15 cellular contexts compared by ENCODE assay signal in the genomic region with DNA sequence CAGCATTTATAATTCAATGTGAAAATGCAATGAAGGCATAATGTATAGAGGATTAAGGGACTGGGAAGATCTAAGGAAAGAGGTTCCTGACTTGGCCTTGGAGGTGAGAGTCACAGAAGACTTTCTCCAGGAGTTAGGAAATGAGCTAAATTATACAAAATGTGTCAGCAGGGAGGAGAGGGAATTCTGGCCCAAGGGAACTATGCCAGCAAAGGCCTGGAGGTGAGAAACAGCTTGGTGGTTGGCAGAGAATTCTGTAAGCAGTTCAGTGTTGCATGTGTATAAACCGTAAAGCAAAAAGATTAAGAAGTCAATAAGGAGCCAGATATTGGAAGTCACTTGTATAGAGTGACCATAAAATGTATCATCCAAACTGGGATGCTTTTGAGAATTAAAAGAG.
DNase-seq lines count a peak whose midpoint lies in the region; ATAC-seq and TF ChIP-seq lines count a peak whose summit lies in the region.
"Had no signal": no experiment of that assay in that cellular context is flagged by ENCODE, and none has a peak within 500 bp of the region (broad histone marks: within the 10 kb centered on the region; RNA-seq: fewer than 3 reads in every experiment).

No MANE protein-coding gene starts in this region.

- no peak overlapping the region for H3K4me2 ChIP-seq in GM23338
- H3K4me2 ChIP-seq: BLaER1 treated with 17β-estradiol and CSF1 and Interleukin-3, amounts not matched to agents 10 nM and 100 nM had no signal

- H3K4me3 Mint-ChIP-seq in activated CD4-positive, alpha-beta T cell treated with anti-CD3 and anti-CD28 coated beads, Interleukin-2, amount 10 ng/mL, durations not matched to agents 24 days and 14 days: no peak overlapping the region
- H3K4me3 Mint-ChIP-seq in glutamatergic neuron (ENCODE audit: unreplicated experiment) (no peak overlapping the region), GM23338 (no peak overlapping the region)
- H3K4me3 Mint-ChIP-seq: B cell; CD8-positive, alpha-beta T cell; IgD-negative memory B cell had no signal

- H3K36me3 Mint-ChIP-seq in activated CD4-positive, alpha-beta T cell treated with anti-CD3 and anti-CD28 coated beads, Interleukin-2, amount 10 ng/mL, durations not matched to agents 24 days and 14 days (ENCODE audit: low read depth): no peaks in the 10 kb centered on the region
- H3K36me3 Mint-ChIP-seq in glutamatergic neuron (ENCODE audit: unreplicated experiment) (no peaks in the 10 kb centered on the region), GM23338 (ENCODE audit: low read depth) (no peaks in the 10 kb centered on the region)
- H3K36me3 Mint-ChIP-seq: CD8-positive, alpha-beta T cell had no signal

- H3K27me3 Mint-ChIP-seq in activated CD4-positive, alpha-beta T cell treated with anti-CD3 and anti-CD28 coated beads, Interleukin-2, amount 10 ng/mL, durations not matched to agents 24 days and 14 days: peaks cover 6% of the 10 kb centered on the region
- peaks cover 3% of the 10 kb centered on the region for H3K27me3 Mint-ChIP-seq in glutamatergic neuron (ENCODE audit: unreplicated experiment)
- no peaks in the 10 kb centered on the region for H3K27me3 Mint-ChIP-seq in GM23338 (ENCODE audit: insufficient read depth, low read depth, poor library complexity)
- H3K27me3 Mint-ChIP-seq: B cell had no signal

- no peaks in the 10 kb centered on the region for H3F3A ChIP-seq in GM23338 (replicated peaks; ENCODE audit: low read depth)

- intact Hi-C loops in activated CD4-positive, alpha-beta T cell treated with anti-CD3 and anti-CD28 coated beads, Interleukin-2, amount 10 ng/mL, durations not matched to agents 24 days and 14 days (cut with micrococcal nuclease): no loop called here

- DNase-seq in activated CD4-positive, alpha-beta T cell treated with anti-CD3 and anti-CD28 coated beads, Interleukin-2, amount 10 ng/mL, durations not matched to agents 24 days and 14 days: peak; percentile 29
- DNase-seq in activated CD4-positive, alpha-beta T cell treated with anti-CD3 and anti-CD28 coated beads, Interleukin-2, amount 50 U/mL, for 4 hours: no peak
- peak; percentile 16 for DNase-seq in NCI-H69 (lab: John Stamatoyannopoulos, UW)
- DNase-seq in glutamatergic neuron: no peak
- DNase-seq in GM23338 (ENCODE audit: low spot score): no peak
- DNase-seq in NCI-H774 (lab: John Stamatoyannopoulos, UW): no peak
- DNase-seq: Calu3; CD8-positive, alpha-beta T cell; GDM1; GM23248; HCEC 1CT had no signal

- no peak overlapping the region for H3K27ac Mint-ChIP-seq in activated CD4-positive, alpha-beta T cell treated with anti-CD3 and anti-CD28 coated beads, Interleukin-2, amount 10 ng/mL, durations not matched to agents 24 days and 14 days
- H3K27ac Mint-ChIP-seq in glutamatergic neuron (ENCODE audit: unreplicated experiment) (peak overlapping the region; percentile 3), GM23338 (no peak overlapping the region)
- H3K27ac Mint-ChIP-seq: B cell; CD8-positive, alpha-beta T cell; IgD-negative memory B cell had no signal

- H3K9me2 ChIP-seq in GM23338 (ENCODE audit: insufficient read depth): 0 out of 2 replicates have a peak, but pooled peaks cover 4% of the 10 kb centered on the region

- H3K27ac ChIP-seq in GM23338 (ENCODE audit: low read depth): no peak overlapping the region
- H3K27ac ChIP-seq: BLaER1 treated with 17β-estradiol and CSF1 and Interleukin-3, amounts not matched to agents 10 nM and 100 nM; GM23248 had no signal

- TF ChIP-seq CTCF in glutamatergic neuron (IDR thresholded peaks at IDR 0.05; ENCODE audit: partially characterized antibody, unreplicated experiment) (no peak), GM23338 (conservative IDR thresholded peaks at IDR 0.05; ENCODE audit: low read depth in 2 of 2) (no peak)

- no peak overlapping the region for H2AFZ ChIP-seq in GM23338
- H2AFZ ChIP-seq: GM23248 had no signal

- H3K4me1 Mint-ChIP-seq in activated CD4-positive, alpha-beta T cell treated with anti-CD3 and anti-CD28 coated beads, Interleukin-2, amount 10 ng/mL, durations not matched to agents 24 days and 14 days: peaks cover 2% of the 10 kb centered on the region
- H3K4me1 Mint-ChIP-seq in glutamatergic neuron (ENCODE audit: low read depth, unreplicated experiment): peaks cover 16% of the 10 kb centered on the region
- H3K4me1 Mint-ChIP-seq in GM23338: peaks cover 29% of the 10 kb centered on the region
- H3K4me1 Mint-ChIP-seq: IgD-negative memory B cell had no signal

- H3K4me3 ChIP-seq in GM23338: no peak overlapping the region
- H3K4me3 ChIP-seq: BLaER1 treated with 17β-estradiol and CSF1 and Interleukin-3, amounts not matched to agents 10 nM and 100 nM; GM23248 had no signal

- no peaks in the 10 kb centered on the region for H3K27me3 ChIP-seq in GM23338 (ENCODE audit: insufficient read depth)
- H3K27me3 ChIP-seq: BLaER1 treated with 17β-estradiol and CSF1 and Interleukin-3, amounts not matched to agents 10 nM and 100 nM had no signal

- H3K9me3 Mint-ChIP-seq in activated CD4-positive, alpha-beta T cell treated with anti-CD3 and anti-CD28 coated beads, Interleukin-2, amount 10 ng/mL, durations not matched to agents 24 days and 14 days: peaks cover 5% of the 10 kb centered on the region
- H3K9me3 Mint-ChIP-seq in glutamatergic neuron (ENCODE audit: unreplicated experiment) (peaks cover 3% of the 10 kb centered on the region), GM23338 (no peaks in the 10 kb centered on the region)
- H3K9me3 Mint-ChIP-seq: CD8-positive, alpha-beta T cell; IgD-negative memory B cell had no signal

- no peak for ATAC-seq in GM23338
- ATAC-seq: CD8-positive, alpha-beta T cell; HepG2 had no signal

- H3K79me2 ChIP-seq in GM23338 (replicated peaks; ENCODE audit: insufficient read depth): no peaks in the 10 kb centered on the region

- no peaks in the 10 kb centered on the region for H3K36me3 ChIP-seq in GM23338 (ENCODE audit: insufficient read depth)
- H3K36me3 ChIP-seq: BLaER1 treated with 17β-estradiol and CSF1 and Interleukin-3, amounts not matched to agents 10 nM and 100 nM had no signal

- H3K4me1 ChIP-seq in GM23338 (ENCODE audit: insufficient read depth): peaks cover 15% of the 10 kb centered on the region

- no peaks in the 10 kb centered on the region for H4K20me1 ChIP-seq in GM23338 (replicated peaks; ENCODE audit: insufficient read depth)
- H4K20me1 ChIP-seq: BLaER1 treated with 17β-estradiol and CSF1 and Interleukin-3, amounts not matched to agents 10 nM and 100 nM had no signal

TF ChIP-seq in GM23338, 12 proteins besides CTCF, POLR2A, EP300 and RAD21:
- TF ChIP-seq NANOG (IDR thresholded peaks at IDR 0.05; ENCODE audit: borderline replicate concordance) (no peak), ZNF114 (CRISPR knock-in tag; IDR thresholded peaks at IDR 0.05) (no peak), JUNB (IDR thresholded peaks at IDR 0.05; ENCODE audit: unreplicated experiment) (no peak), CREB1 (CRISPR knock-in tag; IDR thresholded peaks at IDR 0.05; ENCODE audit: low read depth) (no peak)

Comparison
In these comparisons a context has a peak if more than half of its experiments do, and no peak if none do; other contexts are left out.
1. DNase-seq: peak in activated CD4-positive, alpha-beta T cell treated with anti-CD3 and anti-CD28 coated beads, Interleukin-2, amount 10 ng/mL, durations not matched to agents 24 days and 14 days (single experiment) and NCI-H69 (single experiment); none in activated CD4-positive, alpha-beta T cell treated with anti-CD3 and anti-CD28 coated beads, Interleukin-2, amount 50 U/mL, for 4 hours (0 of 2), glutamatergic neuron (single experiment), GM23338 (single experiment) and NCI-H774 (single experiment).